Comparison of ENCODE assay signal across 13 cellular contexts in genomic region chr7:153382591-153383225, GRCh38.
"Had no signal": no experiment of that assay in that cellular context is flagged by ENCODE, and none has a peak within 500 bp of the region (broad histone marks: within the 10 kb centered on the region; RNA-seq: fewer than 3 reads in every experiment).

No MANE protein-coding gene starts in this region.

- H3K36me3 ChIP-seq: ovary had no signal

- DNase-seq: activated CD4-positive, alpha-beta T cell treated with anti-CD3 and anti-CD28 coated beads for 4 hours; activated CD8-positive, alpha-beta memory T cell treated with anti-CD3 and anti-CD28 coated beads, Interleukin-2, amount 50 U/mL, for 48 hours; activated gamma-delta T cell treated with Interleukin-2 at 50 U/mL for 16 hours; activated naive CD8-positive, alpha-beta T cell treated with anti-CD3 and anti-CD28 coated beads for 36 hours; amygdala; hippocampal formation; ovary; stimulated activated CD4-positive, alpha-beta T cell treated with anti-CD3 and anti-CD28 coated beads, Interleukin-15, amount 100 ng/mL, for 24 hours; stimulated activated CD4-positive, alpha-beta T cell treated with anti-CD3 and anti-CD28 coated beads, Interleukin-4, amount 100 ng/mL, for 1 hour; stimulated activated naive CD4-positive, alpha-beta T cell; SW 1271 had no signal

- H3K9me3 ChIP-seq: ovary had no signal

- H3K27ac ChIP-seq: ovary, skin epidermis had no signal

- H3K4me3 ChIP-seq: ovary, skin epidermis had no signal

- ATAC-seq: WTC11 had no signal

- H3K27me3 ChIP-seq: ovary had no signal
